15 cellular contexts compared by ENCODE assay signal in the genomic region with DNA sequence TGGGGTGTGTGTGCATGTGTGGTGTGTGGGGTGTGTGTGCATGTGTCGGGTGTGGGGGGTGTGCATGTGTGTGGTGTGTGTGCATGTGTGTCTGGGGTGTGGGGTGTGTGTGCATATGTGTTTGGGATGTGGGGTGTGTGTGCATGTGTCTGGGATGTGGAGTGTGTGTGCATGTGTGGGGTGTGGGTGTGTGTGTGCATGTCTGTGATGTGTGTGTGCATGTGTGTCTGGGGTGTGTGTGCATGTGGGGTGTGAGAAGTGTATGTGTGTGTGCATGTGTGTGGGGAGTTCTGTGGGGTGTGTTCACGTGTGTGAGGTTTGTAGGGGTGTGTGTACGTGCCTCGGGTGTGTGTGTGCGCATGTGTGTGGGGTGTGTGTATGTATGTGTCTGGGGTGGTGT. TPM values are rescaled to one million over a fixed set of nuclear protein-coding genes. Genes with fewer than 3 reads are reported as not detected.
A peak's percentile ranks its signal among the peaks of the same experiment; 100 is the strongest.
DNase-seq lines count a peak whose midpoint lies in the region; ATAC-seq and TF ChIP-seq lines count a peak whose summit lies in the region.
"Had no signal": no experiment of that assay in that cellular context is flagged by ENCODE, and none has a peak within 500 bp of the region (broad histone marks: within the 10 kb centered on the region; RNA-seq: fewer than 3 reads in every experiment).

No MANE protein-coding gene starts in this region.

- H4K91ac ChIP-seq in trophoblast cell (ENCODE audit: low read depth, low read length) = no peak overlapping the region

- no peak for DNase-seq in activated T-cell treated with anti-CD3 and anti-CD28 coated beads, Interleukin-2, amount 50 U/mL, for 24 hours
- no peak for DNase-seq in activated T-cell treated with anti-CD3 and anti-CD28 coated beads, Interleukin-2, amount 50 U/mL, for 48 hours
- DNase-seq in T-helper 17 cell (no peak), endodermal cell (peak; percentile 26), trophoblast cell (no peak), ACHN (no peak), MM.1S (no peak), DMS53 (lab: John Stamatoyannopoulos, UW) (no peak)
- DNase-seq: KG1, NCI-H1417, NCI-H345, small intestine had no signal

- H3K27ac ChIP-seq in endodermal cell (ENCODE audit: low read depth, low read length) = no peak overlapping the region
- H3K27ac ChIP-seq in trophoblast cell (ENCODE audit: low read depth, low read length) = no peak overlapping the region
- H3K27ac ChIP-seq in MM.1S (ENCODE audit: low read length) = no peak overlapping the region
- H3K27ac ChIP-seq: GM23248 had no signal

- H3K79me1 ChIP-seq in trophoblast cell (ENCODE audit: low read length) = no peaks in the 10 kb centered on the region

- in situ Hi-C loops in ACHN (cut with HindIII; ENCODE audit: low pct_ligation_motif_present, low pct_unique_long_range_greater_than_20kb, low sequenced_read_pairs) = no loop called here

- WGBS in endodermal cell (ENCODE audit: insufficient coverage in 1 of 2, insufficient read length in 1 of 2), 2 experiments = 94% methylated on average over 5 of the region's 5 CpGs; no CpG with 5 or more reads in 1 of the 2 experiments
- WGBS in trophoblast cell (ENCODE audit: extremely low coverage, insufficient coverage, insufficient read length) = no CpG with 5 or more reads among the region's 5 CpGs

- H3K79me2 ChIP-seq in trophoblast cell (ENCODE audit: control insufficient read depth, insufficient read depth, low read length, poor library complexity) (no peaks in the 10 kb centered on the region), MM.1S (ENCODE audit: low read length) (no peaks in the 10 kb centered on the region)

- H3K36me3 ChIP-seq in endodermal cell (ENCODE audit: control insufficient read depth, insufficient read depth, low read length) (peaks cover 10% of the 10 kb centered on the region), trophoblast cell (ENCODE audit: control insufficient read depth in 1 of 2, insufficient read depth in 2 of 2, low read length in 2 of 2) (no peaks in the 10 kb centered on the region), MM.1S (replicated peaks; ENCODE audit: insufficient read depth, low read length) (no peaks in the 10 kb centered on the region)
- H3K36me3 ChIP-seq: ascending aorta had no signal

- no peak overlapping the region for H2BK120ac ChIP-seq in trophoblast cell (ENCODE audit: insufficient read depth, low read length, poor library complexity)

- H3K4me3 ChIP-seq in endodermal cell (ENCODE audit: low read length) = no peak overlapping the region
- H3K4me3 ChIP-seq in trophoblast cell (ENCODE audit: low read depth, low read length) = peak overlapping the region; percentile 32
- H3K4me3 ChIP-seq in MM.1S (ENCODE audit: low read length) = no peak overlapping the region

- peak overlapping the region; percentile 34 for H3K23ac ChIP-seq in trophoblast cell (ENCODE audit: low read length)

- H3K4me1 ChIP-seq in endodermal cell (ENCODE audit: control insufficient read depth, insufficient read depth, low read length) (no peaks in the 10 kb centered on the region), trophoblast cell (ENCODE audit: control insufficient read depth in 1 of 2, insufficient read depth in 2 of 2, low read length in 2 of 2) (peaks cover 6 to 10% of the 10 kb centered on the region in 2 experiments), MM.1S (ENCODE audit: low read length) (no peaks in the 10 kb centered on the region)

- H3K4ac ChIP-seq in trophoblast cell (ENCODE audit: low read depth, low read length) = no peak overlapping the region

- TF ChIP-seq CTCF in endodermal cell (conservative IDR thresholded peaks at IDR 0.05) (no peak), MM.1S (IDR thresholded peaks at IDR 0.05; ENCODE audit: low read length) (no peak)

- H3F3A ChIP-seq in MM.1S (ENCODE audit: insufficient read depth, low read length) = no peaks in the 10 kb centered on the region

- H3K27me3 Mint-ChIP-seq in activated T-cell treated with anti-CD3 and anti-CD28 coated beads, Interleukin-2, amount 50 U/mL, for 24 hours = peaks cover 53% of the 10 kb centered on the region
- H3K27me3 Mint-ChIP-seq in T-helper 17 cell = peaks cover 17% of the 10 kb centered on the region
- H3K27me3 Mint-ChIP-seq in endodermal cell (ENCODE audit: insufficient read depth) = peaks cover 62% of the 10 kb centered on the region

- H3K9me2 ChIP-seq in MM.1S (replicated peaks; ENCODE audit: insufficient read depth, low read length) = no peaks in the 10 kb centered on the region

- no peaks in the 10 kb centered on the region for H3K9me3 Mint-ChIP-seq in activated T-cell treated with anti-CD3 and anti-CD28 coated beads, Interleukin-2, amount 50 U/mL, for 24 hours
- no peaks in the 10 kb centered on the region for H3K9me3 Mint-ChIP-seq in endodermal cell

- H4K12ac ChIP-seq in trophoblast cell (ENCODE audit: low read depth, low read length) = no peak overlapping the region

- no peak overlapping the region for H2BK5ac ChIP-seq in trophoblast cell (ENCODE audit: low read depth, low read length, poor library complexity)

- H3K27ac Mint-ChIP-seq in activated T-cell treated with anti-CD3 and anti-CD28 coated beads, Interleukin-2, amount 50 U/mL, for 24 hours = no peak overlapping the region
- no peak overlapping the region for H3K27ac Mint-ChIP-seq in T-helper 17 cell
- H3K27ac Mint-ChIP-seq in endodermal cell = no peak overlapping the region

- H2AK5ac ChIP-seq in trophoblast cell (ENCODE audit: low read length) = no peak overlapping the region

- no peak overlapping the region for H2BK12ac ChIP-seq in trophoblast cell (ENCODE audit: low read length)

- H3K14ac ChIP-seq in trophoblast cell (ENCODE audit: low read length) = no peak overlapping the region

- no peak for ATAC-seq in T-helper 17 cell

- H3K9me3 ChIP-seq in T-helper 17 cell (ENCODE audit: control insufficient read depth, low read length, poor library complexity, severe bottlenecking) = no peaks in the 10 kb centered on the region
- no peaks in the 10 kb centered on the region for H3K9me3 ChIP-seq in endodermal cell (ENCODE audit: control insufficient read depth, low read length)
- peaks cover 12% of the 10 kb centered on the region for H3K9me3 ChIP-seq in trophoblast cell (ENCODE audit: insufficient read depth, low read depth, low read length)
- H3K9me3 ChIP-seq in MM.1S (replicated peaks; ENCODE audit: insufficient read depth, low read length) = no peaks in the 10 kb centered on the region
- H3K9me3 ChIP-seq: ascending aorta had no signal

- H4K20me1 ChIP-seq in MM.1S (ENCODE audit: insufficient read depth, low read length) = no peaks in the 10 kb centered on the region

- H3K27me3 ChIP-seq in endodermal cell (ENCODE audit: control insufficient read depth, insufficient read depth, low read length, poor library complexity, severe bottlenecking) (peaks cover 63% of the 10 kb centered on the region), trophoblast cell (ENCODE audit: insufficient read depth, low read length) (peaks cover 26% of the 10 kb centered on the region), MM.1S (replicated peaks; ENCODE audit: insufficient read depth, low read length) (no peaks in the 10 kb centered on the region)
- H3K27me3 ChIP-seq: ascending aorta had no signal

- no peaks in the 10 kb centered on the region for H3K36me3 Mint-ChIP-seq in activated T-cell treated with anti-CD3 and anti-CD28 coated beads, Interleukin-2, amount 50 U/mL, for 24 hours (ENCODE audit: low read depth)
- H3K36me3 Mint-ChIP-seq in T-helper 17 cell (ENCODE audit: low read depth) (peaks cover 5% of the 10 kb centered on the region), endodermal cell (ENCODE audit: low read depth) (peaks cover 3% of the 10 kb centered on the region)

- H3K4me1 Mint-ChIP-seq in activated T-cell treated with anti-CD3 and anti-CD28 coated beads, Interleukin-2, amount 50 U/mL, for 24 hours (ENCODE audit: low read depth) = peaks cover 10% of the 10 kb centered on the region
- H3K4me1 Mint-ChIP-seq in T-helper 17 cell (peaks cover 12% of the 10 kb centered on the region), endodermal cell (peaks cover 2% of the 10 kb centered on the region)

- H3K9ac ChIP-seq in endodermal cell (ENCODE audit: extremely low read depth, low read length, poor library complexity, severe bottlenecking) (no peak overlapping the region), trophoblast cell (ENCODE audit: low read length) (no peak overlapping the region), MM.1S (ENCODE audit: low read length) (no peak overlapping the region)
- H3K9ac ChIP-seq: GM23248 had no signal

- H3K4me2 ChIP-seq in trophoblast cell (ENCODE audit: low read length) (no peak overlapping the region), MM.1S (ENCODE audit: low read depth, low read length) (no peak overlapping the region)

- peak overlapping the region; percentile 29 for H3K4me3 Mint-ChIP-seq in activated T-cell treated with anti-CD3 and anti-CD28 coated beads, Interleukin-2, amount 50 U/mL, for 24 hours
- H3K4me3 Mint-ChIP-seq in T-helper 17 cell (peak overlapping the region; percentile 80), endodermal cell (peak overlapping the region; percentile 22)

- H4K8ac ChIP-seq in trophoblast cell (ENCODE audit: low read depth, low read length) = no peak overlapping the region

- H2AFZ ChIP-seq in trophoblast cell (ENCODE audit: insufficient read depth, low read length, poor library complexity) = no peak overlapping the region
- no peak overlapping the region for H2AFZ ChIP-seq in MM.1S (ENCODE audit: low read length)

- no peak overlapping the region for H3K18ac ChIP-seq in trophoblast cell (ENCODE audit: low read length)

RNA-seq across cellular contexts. Expression of gene OCA2, which starts 6.7 kb away (rescaled TPM):
- total RNA-seq in T-helper 17 cell (not detected), endodermal cell (under 1 TPM; 0.29 to 0.84 TPM)
- 1.1 TPM for polyA plus RNA-seq in endodermal cell (2013, experiment 1 of 2)
- polyA plus RNA-seq in endodermal cell (2013, experiment 2 of 2) = 0.79 TPM
- polyA plus RNA-seq in trophoblast cell (2013) = 0.05 and 0.08 TPM in 2 replicates
- total RNA-seq: GM23248 had no signal
- polyA plus RNA-seq: AG04450, GM23248 had no signal

Comparison
In these comparisons a context has a peak if more than half of its experiments do, and no peak if none do; other contexts are left out.
1. H3K4me3 Mint-ChIP-seq: peak in every context shown above with its lines; median percentile 80 in T-helper 17 cell; 29 in activated T-cell treated with anti-CD3 and anti-CD28 coated beads, Interleukin-2, amount 50 U/mL, for 24 hours; 22 in endodermal cell.